In genomic region chr7:36112969-36113368, GRCh38 we compare ENCODE assay signal across 24 cellular contexts.
"Had no signal": no experiment of that assay in that cellular context is flagged by ENCODE, and none has a peak within 500 bp of the region (broad histone marks: within the 10 kb centered on the region; RNA-seq: fewer than 3 reads in every experiment).

No MANE protein-coding gene starts in this region.

- ATAC-seq: mucosa of descending colon; naive thymus-derived CD4-positive, alpha-beta T cell; natural killer cell treated with Interleukin-12 subunit alpha and Interleukin-12 subunit beta and Interleukin-15 and Interleukin-18, amount 100 ng/mL, for 72 hours; right lobe of liver; stimulated activated memory B cell treated with anti-CD40 and anti-IgM and Interleukin-4, amounts not matched to agents 10 μg/mL and 1 μg/mL and 100 μg/mL, for 72 hours; stimulated activated naive CD8-positive, alpha-beta T cell treated with anti-CD3 and anti-CD28 coated beads, Interleukin-15, amount 100 ng/mL, for 72 hours had no signal

- H3K36me3 Mint-ChIP-seq: immature natural killer cell; natural killer cell treated with Interleukin-12 subunit alpha and Interleukin-12 subunit beta and Interleukin-15 and Interleukin-18, amount 100 ng/mL, for 72 hours; stimulated activated memory B cell treated with anti-CD40 and anti-IgM and Interleukin-4, amounts not matched to agents 10 μg/mL and 1 μg/mL and 100 μg/mL, for 72 hours; type B pancreatic cell had no signal

- H3K4me2 ChIP-seq: smooth muscle cell had no signal

- H3K4me1 Mint-ChIP-seq: immature natural killer cell had no signal

- H3K36me3 ChIP-seq: left ventricle myocardium inferior, ovary, right atrium auricular region, right lobe of liver, tibial nerve, uterus had no signal

- H3K27me3 ChIP-seq: ovary, right atrium auricular region, right lobe of liver, tibial nerve, uterus had no signal

- H3K27ac ChIP-seq: left ventricle myocardium inferior, ovary, right atrium auricular region, right lobe of liver, tibial nerve, uterus had no signal

- H3K4me3 Mint-ChIP-seq: immature natural killer cell; naive thymus-derived CD4-positive, alpha-beta T cell; natural killer cell treated with Interleukin-12 subunit alpha and Interleukin-12 subunit beta and Interleukin-15 and Interleukin-18, amount 100 ng/mL, for 72 hours; stimulated activated memory B cell treated with anti-CD40 and anti-IgM and Interleukin-4, amounts not matched to agents 10 μg/mL and 1 μg/mL and 100 μg/mL, for 72 hours; stimulated activated naive CD8-positive, alpha-beta T cell treated with anti-CD3 and anti-CD28 coated beads, Interleukin-15, amount 100 ng/mL, for 72 hours; type B pancreatic cell had no signal

- H3K27ac Mint-ChIP-seq: immature natural killer cell; naive thymus-derived CD4-positive, alpha-beta T cell; natural killer cell treated with Interleukin-12 subunit alpha and Interleukin-12 subunit beta and Interleukin-15 and Interleukin-18, amount 100 ng/mL, for 72 hours; progenitor cell of endocrine pancreas; stimulated activated memory B cell treated with anti-CD40 and anti-IgM and Interleukin-4, amounts not matched to agents 10 μg/mL and 1 μg/mL and 100 μg/mL, for 72 hours; stimulated activated naive CD8-positive, alpha-beta T cell treated with anti-CD3 and anti-CD28 coated beads, Interleukin-15, amount 100 ng/mL, for 72 hours; type B pancreatic cell had no signal

- FAIRE-seq: islet of Langerhans had no signal

- H3K9me3 Mint-ChIP-seq: immature natural killer cell; natural killer cell treated with Interleukin-12 subunit alpha and Interleukin-12 subunit beta and Interleukin-15 and Interleukin-18, amount 100 ng/mL, for 72 hours; stimulated activated memory B cell treated with anti-CD40 and anti-IgM and Interleukin-4, amounts not matched to agents 10 μg/mL and 1 μg/mL and 100 μg/mL, for 72 hours; type B pancreatic cell had no signal

- H3K27me3 Mint-ChIP-seq: progenitor cell of endocrine pancreas, type B pancreatic cell had no signal

- DNase-seq: immature natural killer cell; left ventricle myocardium inferior; midbrain; mucosa of descending colon; naive thymus-derived CD4-positive, alpha-beta T cell; ovary; right lobe of liver; stimulated activated CD4-positive, alpha-beta T cell treated with anti-CD3 and anti-CD28 coated beads, Interleukin-1b, Interleukin-23, amount 100 ng/mL, for 48 hours; stimulated activated CD4-positive, alpha-beta T cell treated with anti-CD3 and anti-CD28 coated beads, Interleukin-2, amount 100 ng/mL, for 48 hours; stimulated activated CD4-positive, alpha-beta T cell treated with anti-CD3 and anti-CD28 coated beads, Interleukin-4, amount 100 ng/mL, for 4 hours; stimulated activated CD8-positive, alpha-beta memory T cell treated with anti-CD3 and anti-CD28 coated beads, Interleukin-4, amount 100 ng/mL, for 48 hours; stimulated activated naive CD4-positive, alpha-beta T cell treated with Interleukin-2 at 50 U/mL for 16 hours; stimulated activated naive CD8-positive, alpha-beta T cell treated with anti-CD3 and anti-CD28 coated beads, Interleukin-15, amount 100 ng/mL, for 72 hours; substantia nigra; uterus had no signal

- H3K4me3 ChIP-seq: left ventricle myocardium inferior, lung, mucosa of descending colon, ovary, right atrium auricular region, right lobe of liver, smooth muscle cell, tibial nerve, uterus had no signal

- H3K9me3 ChIP-seq: mucosa of descending colon, ovary, right atrium auricular region, right lobe of liver, uterus had no signal
